Comparison of ENCODE assay signal across 8 cellular contexts in the genomic region with DNA sequence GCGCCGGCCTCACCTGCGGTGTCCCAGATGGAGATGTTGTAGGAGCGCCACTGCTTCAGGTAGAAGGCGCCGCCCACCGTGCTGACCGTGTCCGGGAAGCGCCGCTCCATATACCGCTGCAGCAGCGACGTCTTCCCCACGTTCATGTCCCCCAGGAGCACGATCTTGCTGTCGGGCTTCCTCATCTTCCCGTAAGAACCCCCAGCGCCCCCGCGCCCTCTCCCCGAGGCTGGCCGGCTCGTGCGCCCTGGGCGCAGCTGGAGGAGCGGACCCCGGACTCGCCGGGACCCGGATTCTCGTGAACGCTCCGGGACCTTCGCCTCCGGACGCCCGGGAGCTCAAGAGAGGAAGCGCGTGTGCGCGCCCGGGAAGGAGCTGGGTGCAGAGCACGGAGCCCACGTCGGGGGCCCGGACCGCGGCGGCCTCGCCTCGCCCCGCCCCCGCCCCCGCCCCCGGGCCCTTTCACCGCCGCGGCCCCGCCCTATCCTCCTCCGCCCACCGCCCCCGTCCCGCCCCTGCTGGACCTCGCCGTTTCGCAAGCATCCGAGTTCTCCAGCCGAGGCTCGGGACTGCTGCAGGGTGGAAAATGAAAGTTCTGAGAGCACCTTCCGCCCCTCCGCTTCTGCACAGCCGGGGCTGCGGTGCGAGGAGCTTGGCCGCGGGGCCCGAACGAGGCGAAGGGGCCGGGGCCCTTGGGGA. TPM values are rescaled to one million over a fixed set of nuclear protein-coding genes. Genes with fewer than 3 reads are reported as not detected.
DNase-seq lines count a peak whose midpoint lies in the region; ATAC-seq and TF ChIP-seq lines count a peak whose summit lies in the region.

Gene RAB20 (minus strand): TSS at position 388 of the 699 bp plus-strand sequence. CDS start 203 bp downstream, at position 185.

- DNase-seq in CD8-positive, alpha-beta memory T cell: peak; percentile 28 to 59 (median 43)
- DNase-seq in RPMI8226 (peak; percentile 83), fibroblast of the conjunctiva (ENCODE audit: low read depth) (peak; percentile 54), neural progenitor cell (ENCODE audit: low spot score) (peak; percentile 85)
- DNase-seq in activated effector memory CD4-positive, alpha-beta T cell treated with Interleukin-2 at 50 U/mL for 16 hours: peak; percentile 50

- H3K9me3 ChIP-seq in CD8-positive, alpha-beta memory T cell (ENCODE audit: low read length): no peaks in the 10 kb centered on the region
- H3K9me3 ChIP-seq in neural progenitor cell (ENCODE audit: low read depth): no peaks in the 10 kb centered on the region
- H3K9me3 ChIP-seq in stomach smooth muscle (ENCODE audit: control insufficient read depth in 2 of 2, low read length in 2 of 2): peaks cover 0 to 5% of the 10 kb centered on the region in 2 donors

- H3K27ac ChIP-seq in CD8-positive, alpha-beta memory T cell (ENCODE audit: low read depth, low read length): peak within 1 kb of the TSS; percentile 54
- H3K27ac ChIP-seq in neural progenitor cell (no peak within 1 kb of the TSS), stomach smooth muscle (ENCODE audit: low read length) (peak within 1 kb of the TSS; percentile 92)

- H3K4me2 ChIP-seq in neural progenitor cell: peak within 1 kb of the TSS; percentile 92

- peak within 1 kb of the TSS; percentile 74 for H3K4me3 ChIP-seq in CD8-positive, alpha-beta memory T cell (ENCODE audit: low read length)
- H3K4me3 ChIP-seq in neural progenitor cell (peak within 1 kb of the TSS; percentile 75), stomach smooth muscle (ENCODE audit: low read length in 2 of 2) (peak within 1 kb of the TSS; percentile 88 to 90)

- H3K36me3 ChIP-seq in CD8-positive, alpha-beta memory T cell (ENCODE audit: insufficient read depth, low read length): no peaks in the 10 kb centered on the region
- H3K36me3 ChIP-seq in neural progenitor cell: no peaks in the 10 kb centered on the region
- H3K36me3 ChIP-seq in stomach smooth muscle (ENCODE audit: control insufficient read depth in 2 of 2, insufficient read depth in 2 of 2, low read length in 2 of 2): peaks cover 5 to 6% of the 10 kb centered on the region in 2 donors

- H3K27ac Mint-ChIP-seq in CD8-positive, alpha-beta memory T cell: peak within 1 kb of the TSS; percentile 42 to 93 (median 88)
- H3K27ac Mint-ChIP-seq in neural progenitor cell: peak within 1 kb of the TSS; percentile 98

- H3K27me3 ChIP-seq in CD8-positive, alpha-beta memory T cell (ENCODE audit: insufficient read depth, low read length, poor library complexity, severe bottlenecking): no peaks in the 10 kb centered on the region
- H3K27me3 ChIP-seq in neural progenitor cell (peaks cover 62% of the 10 kb centered on the region), stomach smooth muscle (ENCODE audit: control insufficient read depth in 1 of 2, insufficient read depth in 2 of 2, low read length in 2 of 2) (no peaks in the 10 kb centered on the region)

- CTCF ChIA-PET in CD8-positive, alpha-beta memory T cell (lab: Charles Lee): interaction anchor here (0.9 to 1.6 kb wide), 2 partner anchors 32 to 106 kb away, joined by 3 read pairs; no protein-coding TSS in a partner anchor

- H3K4me3 Mint-ChIP-seq in CD8-positive, alpha-beta memory T cell: peak within 1 kb of the TSS; percentile 94 to 99 (median 96)
- peak within 1 kb of the TSS; percentile 98 for H3K4me3 Mint-ChIP-seq in neural progenitor cell

- H3K79me2 ChIP-seq in neural progenitor cell (ENCODE audit: low read depth): no peaks in the 10 kb centered on the region

- peaks cover 0 to 3% of the 10 kb centered on the region in 2 donors for H3K27me3 Mint-ChIP-seq in CD8-positive, alpha-beta memory T cell
- H3K27me3 Mint-ChIP-seq in neural progenitor cell (ENCODE audit: insufficient read depth, low read depth): peaks cover 29% of the 10 kb centered on the region

- peak within 1 kb of the TSS; percentile 99 for H2AFZ ChIP-seq in neural progenitor cell (replicated peaks)

- TF ChIP-seq CTCF in neural progenitor cell (IDR thresholded peaks at IDR 0.05): no peak

- ATAC-seq in GM19397 (IDR thresholded peaks at IDR 0.05; ENCODE audit: unreplicated experiment): peak; percentile 70
- peak; percentile 74 for ATAC-seq in HG03520 (IDR thresholded peaks at IDR 0.05; ENCODE audit: unreplicated experiment)

- no peak within 1 kb of the TSS for H3K9ac ChIP-seq in neural progenitor cell
- H3K9ac ChIP-seq in stomach smooth muscle (ENCODE audit: low read length in 2 of 2): peak within 1 kb of the TSS; percentile 77 to 85

- peaks cover 0 to 5% (median 0%) of the 10 kb centered on the region in 3 donors for H3K36me3 Mint-ChIP-seq in CD8-positive, alpha-beta memory T cell
- H3K36me3 Mint-ChIP-seq in neural progenitor cell: peaks cover 4% of the 10 kb centered on the region

- H4K20me1 ChIP-seq in neural progenitor cell (ENCODE audit: low read depth): peaks cover 5% of the 10 kb centered on the region

- peaks cover 9% of the 10 kb centered on the region for H3K4me1 ChIP-seq in CD8-positive, alpha-beta memory T cell (ENCODE audit: insufficient read depth, low read length)
- H3K4me1 ChIP-seq in neural progenitor cell: no peaks in the 10 kb centered on the region
- H3K4me1 ChIP-seq in stomach smooth muscle (ENCODE audit: control insufficient read depth, insufficient read depth, low read length): peaks cover 30% of the 10 kb centered on the region

- H3K4me1 Mint-ChIP-seq in CD8-positive, alpha-beta memory T cell: peaks cover 15 to 34% (median 23%) of the 10 kb centered on the region in 3 donors
- peaks cover 8% of the 10 kb centered on the region for H3K4me1 Mint-ChIP-seq in neural progenitor cell

- POLR2A ChIA-PET in CD8-positive, alpha-beta memory T cell (lab: Charles Lee): interaction anchor here (0.5 kb wide), 1 partner anchor 261 kb away, joined by 4 read pairs; no protein-coding TSS in a partner anchor

- peaks cover 0 to 2% (median 0%) of the 10 kb centered on the region in 5 donors for H3K9me3 Mint-ChIP-seq in CD8-positive, alpha-beta memory T cell
- H3K9me3 Mint-ChIP-seq in neural progenitor cell: peaks cover 2% of the 10 kb centered on the region

- peaks cover 16% of the 10 kb centered on the region for H3F3A ChIP-seq in neural progenitor cell (ENCODE audit: low read depth)

RNA-seq across cellular contexts. Expression of gene RAB20, which starts in this region (rescaled TPM):
- total RNA-seq in CD8-positive, alpha-beta memory T cell: 1 to 10 TPM in 1 of 2 experiments, under 1 TPM in 1; 0.84 to 1.2 TPM
- polyA plus RNA-seq in CD8-positive, alpha-beta memory T cell: 2.7 TPM
- total RNA-seq in neural progenitor cell (ENCODE audit: low replicate concordance): 0.58 and 2.4 TPM in 2 replicates
